In genomic region chr11:108435066-108435465, GRCh38 we compare ENCODE assay signal across 6 cellular contexts. TPM values are rescaled to one million over a fixed set of nuclear protein-coding genes. Genes with fewer than 3 reads are reported as not detected.
"Had no signal": no experiment of that assay in that cellular context is flagged by ENCODE, and none has a peak within 500 bp of the region (broad histone marks: within the 10 kb centered on the region; RNA-seq: fewer than 3 reads in every experiment).

No MANE protein-coding gene starts in this region.

- DNase-seq: IMR-90, KBM-7 had no signal

- H3K4me3 ChIP-seq: K562 had no signal

- ATAC-seq: HepG2, K562 had no signal

- H3K27ac ChIP-seq: HL-60 had no signal

RNA-seq across cellular contexts. Expression of gene C11orf65, which starts 32.3 kb away (rescaled TPM):
- total RNA-seq: HT1080 had no signal
